9 cellular contexts compared by ENCODE assay signal in the genomic region with DNA sequence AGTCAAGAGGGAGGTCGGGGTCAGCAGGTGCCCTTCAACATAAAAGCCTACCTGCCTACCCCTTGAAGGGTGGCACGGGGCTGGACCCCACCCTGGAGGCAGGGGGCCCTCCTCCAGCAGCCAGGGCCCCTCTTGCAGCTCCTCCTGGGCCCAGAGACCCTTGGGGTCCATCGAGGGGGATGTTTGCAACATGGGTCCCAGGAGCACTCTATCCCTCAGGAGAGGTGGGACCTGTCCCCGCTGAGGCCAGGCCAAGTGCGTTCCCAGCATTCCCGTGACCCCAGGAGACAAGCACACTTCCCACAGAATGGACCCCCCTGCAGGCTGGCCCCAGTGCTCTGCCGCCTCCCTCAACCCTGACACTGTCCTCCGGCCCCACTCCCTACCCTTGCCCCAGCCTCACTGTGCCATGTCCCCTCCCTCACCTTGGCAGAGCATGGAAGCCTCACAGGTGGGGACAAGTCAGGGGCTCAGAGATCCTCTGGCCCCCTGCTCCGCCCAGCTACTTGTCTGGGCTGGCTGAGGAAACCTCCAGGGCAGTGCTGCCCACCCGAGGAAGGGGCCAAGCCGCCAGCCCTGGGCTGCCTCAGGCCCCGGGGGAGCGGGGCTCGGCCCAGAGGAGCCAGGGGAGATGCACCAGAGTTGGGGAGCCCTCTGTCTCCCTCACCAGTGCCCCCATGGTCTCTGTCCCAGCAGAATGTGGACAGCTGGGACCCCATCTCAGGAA. TPM values are rescaled to one million over a fixed set of nuclear protein-coding genes. Genes with fewer than 3 reads are reported as not detected.
A peak's percentile ranks its signal among the peaks of the same experiment; 100 is the strongest.
DNase-seq lines count a peak whose midpoint lies in the region; ATAC-seq and TF ChIP-seq lines count a peak whose summit lies in the region.
"Had no signal": no experiment of that assay in that cellular context is flagged by ENCODE, and none has a peak within 500 bp of the region (broad histone marks: within the 10 kb centered on the region; RNA-seq: fewer than 3 reads in every experiment).

No MANE protein-coding gene starts in this region.

- H3K4me1 ChIP-seq in mucosa of descending colon (ENCODE audit: low read depth) (peaks cover 25% of the 10 kb centered on the region), tibial nerve (peaks cover 0 to 83% (median 71%) of the 10 kb centered on the region in 4 donors)

- 65 to 71% methylated on average over 11 to 14 of the region's 14 CpGs for WGBS in tibial nerve, 2 donors

- no peak for TF ChIP-seq POLR2A in tibial nerve (IDR thresholded peaks at IDR 0.05)

- intact Hi-C loops in mucosa of descending colon (cut with DNase I, micrococcal nuclease), result no loop called here

- TF ChIP-seq CTCF in coronary artery (IDR thresholded peaks at IDR 0.05), result no peak
- no peak for TF ChIP-seq CTCF in mucosa of descending colon (IDR thresholded peaks at IDR 0.05)
- no peak for TF ChIP-seq CTCF in tibial nerve (IDR thresholded peaks at IDR 0.05)

- TF ChIP-seq EP300 in tibial nerve (IDR thresholded peaks at IDR 0.05), result no peak

- no peak for ATAC-seq in mucosa of descending colon
- ATAC-seq in esophagus mucosa, result no peak
- no peak for ATAC-seq in GM19395 (IDR thresholded peaks at IDR 0.05; ENCODE audit: unreplicated experiment)

- DNase-seq in activated effector memory CD4-positive, alpha-beta T cell treated with anti-CD3 and anti-CD28 coated beads, Interleukin-2, amount 50 U/mL, for 16 hours, result peak; percentile 60
- DNase-seq in activated effector memory CD4-positive, alpha-beta T cell treated with Interleukin-2 at 50 U/mL for 16 hours, result no peak
- DNase-seq in coronary artery (ENCODE audit: low spot score), result no peak
- peak in 2 of 3 donors; percentile 30 to 57 for DNase-seq in mucosa of descending colon
- peak in 1 of 2 donors; percentile 9 for DNase-seq in tibial nerve (ENCODE audit: low spot score in 2 of 2)
- no peak for DNase-seq in cortex of kidney (lab: John Stamatoyannopoulos, UW)
- DNase-seq: foreskin melanocyte had no signal

- H3K4me3 ChIP-seq in coronary artery (peak overlapping the region; percentile 92), mucosa of descending colon (no peak overlapping the region), tibial nerve (peak overlapping the region; percentile 74 to 99 (median 86))

- H3K27me3 ChIP-seq in tibial nerve, result no peaks in the 10 kb centered on the region

- peaks cover 5% of the 10 kb centered on the region for H3K36me3 ChIP-seq in mucosa of descending colon (ENCODE audit: low read depth)
- peaks cover 0 to 18% (median 0%) of the 10 kb centered on the region in 3 donors for H3K36me3 ChIP-seq in tibial nerve

- H3K27ac ChIP-seq in coronary artery (peak overlapping the region; percentile 86 to 98), tibial nerve (peak overlapping the region; percentile 90 to 97 (median 94))

- H3K9me3 ChIP-seq in mucosa of descending colon (no peaks in the 10 kb centered on the region), tibial nerve (no peaks in the 10 kb centered on the region)

RNA-seq across cellular contexts. Expression of a gene that starts 2.2 kb away (rescaled TPM):
- total RNA-seq in mucosa of descending colon, result 10 to 100 TPM; 46.6 to 59.6 (median 52.6) TPM
- total RNA-seq in tibial nerve, result 10 to 100 TPM; 62.4 to 77.1 (median 62.9) TPM
- 21.1 TPM for total RNA-seq in esophagus mucosa

RNA-seq across cellular contexts. Expression of a gene that starts 17.8 kb away (rescaled TPM):
- total RNA-seq in mucosa of descending colon (10 to 100 TPM in 2 of 3 donors, 1 to 10 TPM in 1; 9.9 to 13.7 (median 11.4) TPM), tibial nerve (10 to 100 TPM in 3 of 4 donors, 1 to 10 TPM in 1; 9.6 to 20.1 (median 17.5) TPM), esophagus mucosa (5.7 TPM)

RNA-seq across cellular contexts. Expression of a gene that starts 17.8 kb away (rescaled TPM):
- total RNA-seq in mucosa of descending colon (1 to 10 TPM; 1.4 to 4.6 (median 1.4) TPM), tibial nerve (1 to 10 TPM; 3.3 to 9.6 (median 5.5) TPM), esophagus mucosa (1.1 TPM)

Comparison
In these comparisons a context has a peak if more than half of its experiments do, and no peak if none do; other contexts are left out.
1. DNase-seq: peak in activated effector memory CD4-positive, alpha-beta T cell treated with anti-CD3 and anti-CD28 coated beads, Interleukin-2, amount 50 U/mL, for 16 hours (single experiment) and mucosa of descending colon (2 of 3); none in activated effector memory CD4-positive, alpha-beta T cell treated with Interleukin-2 at 50 U/mL for 16 hours (single experiment), coronary artery (single experiment) and cortex of kidney (single experiment).